ENCODE assay signal across 8 cellular contexts in the genomic region with DNA sequence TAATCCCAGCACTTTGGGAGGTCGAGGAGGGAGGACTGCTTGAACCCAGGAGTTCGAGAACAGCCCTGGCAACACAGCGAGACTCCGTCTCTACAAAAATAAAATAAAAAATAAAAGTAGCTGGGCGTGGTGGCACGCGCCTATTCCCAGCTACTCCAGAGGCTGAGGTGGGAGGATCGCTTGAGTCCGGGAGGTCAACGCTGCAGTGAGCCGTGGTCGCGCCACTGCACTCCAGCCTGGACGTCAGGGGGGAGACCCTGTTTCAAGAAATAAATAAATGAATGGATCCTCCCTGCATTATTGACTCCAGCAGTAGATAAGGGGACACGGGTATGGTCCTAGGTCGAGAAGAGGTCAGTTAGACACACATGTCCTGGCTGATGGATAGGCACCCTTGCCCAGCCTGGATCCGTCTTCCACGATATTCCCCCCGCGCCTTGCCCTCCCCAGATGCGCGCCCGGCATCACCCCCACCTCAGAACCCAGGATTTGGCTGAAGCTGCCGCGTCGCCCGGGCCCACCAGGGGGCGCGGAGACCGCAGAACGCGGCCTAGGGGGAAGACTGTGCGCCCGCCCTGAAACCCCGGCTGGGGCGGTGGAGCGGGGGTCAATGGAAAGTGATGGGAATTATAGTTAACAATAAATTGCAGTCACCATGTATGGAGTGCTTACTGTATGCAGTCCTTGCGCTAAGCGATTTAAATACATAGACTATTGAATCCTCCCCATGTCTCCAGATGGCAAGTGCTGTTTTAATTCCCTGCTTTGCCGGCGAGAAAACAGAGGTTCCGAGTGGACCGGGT. TPM values are rescaled to one million over a fixed set of nuclear protein-coding genes. Genes with fewer than 3 reads are reported as not detected.
A peak's percentile ranks its signal among the peaks of the same experiment; 100 is the strongest.
DNase-seq lines count a peak whose midpoint lies in the region; ATAC-seq and TF ChIP-seq lines count a peak whose summit lies in the region.

No MANE protein-coding gene starts in this region.

- intact Hi-C loops in activated CD8-positive, alpha-beta T cell treated with anti-CD3 and anti-CD28 coated beads for 36 hours (cut with micrococcal nuclease) = loop anchor here (2.0 kb wide), 1 partner anchor 17 kb away; no protein-coding TSS in a partner anchor

- POLR2A ChIA-PET in activated CD8-positive, alpha-beta T cell treated with anti-CD3 and anti-CD28 coated beads for 36 hours (lab: Charles Lee) = interaction anchor here (0.9 to 3.5 kb wide), 9 partner anchors 8 to 34 kb away, joined by 3 to 58 read pairs (median 7); a partner anchor contains a TSS

- no peaks in the 10 kb centered on the region for H3K27me3 Mint-ChIP-seq in activated CD8-positive, alpha-beta T cell treated with anti-CD3 and anti-CD28 coated beads for 36 hours
- no peaks in the 10 kb centered on the region for H3K27me3 Mint-ChIP-seq in effector memory CD8-positive, alpha-beta T cell

- ATAC-seq in HG03097 (IDR thresholded peaks at IDR 0.05; ENCODE audit: low FRiP score, unreplicated experiment) = peak; percentile 37
- peak; percentile 32 for ATAC-seq in activated CD8-positive, alpha-beta T cell treated with anti-CD3 and anti-CD28 coated beads for 36 hours
- ATAC-seq in effector memory CD8-positive, alpha-beta T cell (replicated peaks) = peak; percentile 11

- no peaks in the 10 kb centered on the region for H3K36me3 Mint-ChIP-seq in activated CD8-positive, alpha-beta T cell treated with anti-CD3 and anti-CD28 coated beads for 36 hours (ENCODE audit: low read depth)
- H3K36me3 Mint-ChIP-seq in effector memory CD8-positive, alpha-beta T cell (ENCODE audit: insufficient read depth) = peaks cover 12% of the 10 kb centered on the region

- peak; percentile 99 for TF ChIP-seq CTCF in activated CD8-positive, alpha-beta T cell treated with anti-CD3 and anti-CD28 coated beads for 36 hours (IDR thresholded peaks at IDR 0.05)

- peak overlapping the region; percentile 92 for H3K27ac Mint-ChIP-seq in activated CD8-positive, alpha-beta T cell treated with anti-CD3 and anti-CD28 coated beads for 36 hours
- peak overlapping the region; percentile 87 to 89 for H3K27ac Mint-ChIP-seq in effector memory CD8-positive, alpha-beta T cell

- no peaks in the 10 kb centered on the region for H3K9me3 Mint-ChIP-seq in activated CD8-positive, alpha-beta T cell treated with anti-CD3 and anti-CD28 coated beads for 36 hours
- no peaks in the 10 kb centered on the region for H3K9me3 Mint-ChIP-seq in effector memory CD8-positive, alpha-beta T cell

- H3K4me3 Mint-ChIP-seq in activated CD8-positive, alpha-beta T cell treated with anti-CD3 and anti-CD28 coated beads for 36 hours = peak overlapping the region; percentile 85
- peak overlapping the region; percentile 84 to 88 for H3K4me3 Mint-ChIP-seq in effector memory CD8-positive, alpha-beta T cell

- H3K4me1 Mint-ChIP-seq in activated CD8-positive, alpha-beta T cell treated with anti-CD3 and anti-CD28 coated beads for 36 hours (ENCODE audit: low read depth) = peaks cover 45% of the 10 kb centered on the region
- peaks cover 17 to 23% of the 10 kb centered on the region in 2 donors for H3K4me1 Mint-ChIP-seq in effector memory CD8-positive, alpha-beta T cell (ENCODE audit: low read depth in 2 of 2)

- CTCF ChIA-PET in activated CD8-positive, alpha-beta T cell treated with anti-CD3 and anti-CD28 coated beads for 36 hours (lab: Charles Lee) = interaction anchor here (0.6 to 9.2 kb wide), 18 partner anchors 9 to 390 kb away, joined by 3 to 326 read pairs (median 6); a partner anchor contains a TSS

- DNase-seq in DMS 273 (lab: John Stamatoyannopoulos, UW; ENCODE audit: unreplicated experiment) = peak; percentile 96
- peak; percentile 63 for DNase-seq in NCI-H774 (lab: John Stamatoyannopoulos, UW)
- peak; percentile 85 for DNase-seq in activated CD8-positive, alpha-beta T cell treated with anti-CD3 and anti-CD28 coated beads for 36 hours
- peak; percentile 74 to 81 (median 80) for DNase-seq in effector memory CD8-positive, alpha-beta T cell
- DNase-seq in medulla oblongata (ENCODE audit: extremely low spot score) = peak; percentile 84
- peak; percentile 65 for DNase-seq in stimulated activated CD8-positive, alpha-beta memory T cell treated with anti-CD3 and anti-CD28 coated beads, Interleukin-12 subunit alpha, Interleukin-12 subunit beta, amount 100 ng/mL, for 1 hour (ENCODE audit: low read depth)
- DNase-seq in GOT3 (lab: John Stamatoyannopoulos, UW) = no peak

RNA-seq across cellular contexts. Expression of a gene that starts 2.1 kb away (rescaled TPM):
- total RNA-seq in activated CD8-positive, alpha-beta T cell treated with anti-CD3 and anti-CD28 coated beads for 36 hours = 10 to 100 TPM; 17.3 to 18.4 TPM

RNA-seq across cellular contexts. Expression of a gene that starts 13.9 kb away (rescaled TPM):
- total RNA-seq in activated CD8-positive, alpha-beta T cell treated with anti-CD3 and anti-CD28 coated beads for 36 hours = 100 to 1,000 TPM; 292 to 299 TPM

RNA-seq across cellular contexts. Expression of a gene that starts 24.2 kb away (rescaled TPM):
- total RNA-seq in activated CD8-positive, alpha-beta T cell treated with anti-CD3 and anti-CD28 coated beads for 36 hours = 100 to 1,000 TPM; 251 to 262 TPM

RNA-seq across cellular contexts. Expression of a gene that starts 24.5 kb away (rescaled TPM):
- 10 to 100 TPM; 31.1 to 36.2 TPM for total RNA-seq in activated CD8-positive, alpha-beta T cell treated with anti-CD3 and anti-CD28 coated beads for 36 hours

RNA-seq across cellular contexts. Expression of a gene that starts 25.8 kb away (rescaled TPM):
- not detected for total RNA-seq in activated CD8-positive, alpha-beta T cell treated with anti-CD3 and anti-CD28 coated beads for 36 hours
